In the genomic region with DNA sequence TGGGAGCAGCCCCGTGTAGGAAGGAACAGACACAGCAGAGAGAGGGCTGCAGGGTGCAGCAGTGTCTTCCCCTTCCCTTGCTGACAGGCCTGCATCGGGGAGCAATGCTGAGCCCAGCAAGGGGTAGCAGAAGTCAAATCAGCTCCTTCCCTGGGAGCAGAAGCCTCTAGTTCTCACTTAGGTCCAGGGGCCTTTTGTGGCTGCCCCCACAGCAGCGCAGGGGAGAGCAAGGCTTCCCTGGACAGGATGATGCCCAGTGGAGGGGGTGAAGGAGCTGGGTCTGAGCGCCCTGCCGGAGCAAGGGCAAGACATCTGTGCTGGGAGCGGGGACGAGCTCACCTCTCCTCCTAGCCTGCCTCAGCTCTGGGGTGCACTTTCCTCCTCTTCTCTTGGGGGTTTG, we compare ENCODE assay signal across 2 cellular contexts.
TF ChIP-seq lines count a peak whose summit lies in the region.

No MANE protein-coding gene starts in this region.

TF ChIP-seq in liver, 16 proteins besides CTCF, POLR2A, EP300 and RAD21:
- TF ChIP-seq, protein P1, sequence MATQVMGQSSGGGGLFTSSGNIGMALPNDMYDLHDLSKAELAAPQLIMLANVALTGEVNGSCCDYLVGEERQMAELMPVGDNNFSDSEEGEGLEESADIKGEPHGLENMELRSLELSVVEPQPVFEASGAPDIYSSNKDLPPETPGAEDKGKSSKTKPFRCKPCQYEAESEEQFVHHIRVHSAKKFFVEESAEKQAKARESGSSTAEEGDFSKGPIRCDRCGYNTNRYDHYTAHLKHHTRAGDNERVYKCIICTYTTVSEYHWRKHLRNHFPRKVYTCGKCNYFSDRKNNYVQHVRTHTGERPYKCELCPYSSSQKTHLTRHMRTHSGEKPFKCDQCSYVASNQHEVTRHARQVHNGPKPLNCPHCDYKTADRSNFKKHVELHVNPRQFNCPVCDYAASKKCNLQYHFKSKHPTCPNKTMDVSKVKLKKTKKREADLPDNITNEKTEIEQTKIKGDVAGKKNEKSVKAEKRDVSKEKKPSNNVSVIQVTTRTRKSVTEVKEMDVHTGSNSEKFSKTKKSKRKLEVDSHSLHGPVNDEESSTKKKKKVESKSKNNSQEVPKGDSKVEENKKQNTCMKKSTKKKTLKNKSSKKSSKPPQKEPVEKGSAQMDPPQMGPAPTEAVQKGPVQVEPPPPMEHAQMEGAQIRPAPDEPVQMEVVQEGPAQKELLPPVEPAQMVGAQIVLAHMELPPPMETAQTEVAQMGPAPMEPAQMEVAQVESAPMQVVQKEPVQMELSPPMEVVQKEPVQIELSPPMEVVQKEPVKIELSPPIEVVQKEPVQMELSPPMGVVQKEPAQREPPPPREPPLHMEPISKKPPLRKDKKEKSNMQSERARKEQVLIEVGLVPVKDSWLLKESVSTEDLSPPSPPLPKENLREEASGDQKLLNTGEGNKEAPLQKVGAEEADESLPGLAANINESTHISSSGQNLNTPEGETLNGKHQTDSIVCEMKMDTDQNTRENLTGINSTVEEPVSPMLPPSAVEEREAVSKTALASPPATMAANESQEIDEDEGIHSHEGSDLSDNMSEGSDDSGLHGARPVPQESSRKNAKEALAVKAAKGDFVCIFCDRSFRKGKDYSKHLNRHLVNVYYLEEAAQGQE (IDR thresholded peaks at IDR 0.05), result no peak
- TF ChIP-seq HNF4G (IDR thresholded peaks at IDR 0.05) (no peak), YY1 (IDR thresholded peaks at IDR 0.05) (no peak), HNF4A (conservative IDR thresholded peaks at IDR 0.05) (no peak), FOXA1 (IDR thresholded peaks at IDR 0.05) (no peak), RXRA (IDR thresholded peaks at IDR 0.05) (no peak), FOXA2 (IDR thresholded peaks at IDR 0.05) (no peak), JUND (IDR thresholded peaks at IDR 0.05) (no peak), TAF1 (conservative IDR thresholded peaks at IDR 0.05) (no peak)
- TF ChIP-seq, protein P2, sequence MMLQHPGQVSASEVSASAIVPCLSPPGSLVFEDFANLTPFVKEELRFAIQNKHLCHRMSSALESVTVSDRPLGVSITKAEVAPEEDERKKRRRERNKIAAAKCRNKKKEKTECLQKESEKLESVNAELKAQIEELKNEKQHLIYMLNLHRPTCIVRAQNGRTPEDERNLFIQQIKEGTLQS (IDR thresholded peaks at IDR 0.05), result no peak
- TF ChIP-seq, protein P3, sequence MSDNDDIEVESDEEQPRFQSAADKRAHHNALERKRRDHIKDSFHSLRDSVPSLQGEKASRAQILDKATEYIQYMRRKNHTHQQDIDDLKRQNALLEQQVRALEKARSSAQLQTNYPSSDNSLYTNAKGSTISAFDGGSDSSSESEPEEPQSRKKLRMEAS (IDR thresholded peaks at IDR 0.05), result no peak

TF ChIP-seq in HepG2, 621 proteins besides CTCF, POLR2A, EP300 and RAD21:
- no peak for TF ChIP-seq TBP (CRISPR knock-in tag; IDR thresholded peaks at IDR 0.05)
- TF ChIP-seq XBP1 (CRISPR knock-in tag; IDR thresholded peaks at IDR 0.05), result no peak
- no peak for TF ChIP-seq GATAD1 (CRISPR knock-in tag; IDR thresholded peaks at IDR 0.05)
- no peak for TF ChIP-seq CBX1 (IDR thresholded peaks at IDR 0.05; ENCODE audit: low read depth)
- TF ChIP-seq, protein P4, sequence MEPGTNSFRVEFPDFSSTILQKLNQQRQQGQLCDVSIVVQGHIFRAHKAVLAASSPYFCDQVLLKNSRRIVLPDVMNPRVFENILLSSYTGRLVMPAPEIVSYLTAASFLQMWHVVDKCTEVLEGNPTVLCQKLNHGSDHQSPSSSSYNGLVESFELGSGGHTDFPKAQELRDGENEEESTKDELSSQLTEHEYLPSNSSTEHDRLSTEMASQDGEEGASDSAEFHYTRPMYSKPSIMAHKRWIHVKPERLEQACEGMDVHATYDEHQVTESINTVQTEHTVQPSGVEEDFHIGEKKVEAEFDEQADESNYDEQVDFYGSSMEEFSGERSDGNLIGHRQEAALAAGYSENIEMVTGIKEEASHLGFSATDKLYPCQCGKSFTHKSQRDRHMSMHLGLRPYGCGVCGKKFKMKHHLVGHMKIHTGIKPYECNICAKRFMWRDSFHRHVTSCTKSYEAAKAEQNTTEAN (CRISPR knock-in tag; conservative IDR thresholded peaks at IDR 0.05), result no peak
- TF ChIP-seq, protein P5, sequence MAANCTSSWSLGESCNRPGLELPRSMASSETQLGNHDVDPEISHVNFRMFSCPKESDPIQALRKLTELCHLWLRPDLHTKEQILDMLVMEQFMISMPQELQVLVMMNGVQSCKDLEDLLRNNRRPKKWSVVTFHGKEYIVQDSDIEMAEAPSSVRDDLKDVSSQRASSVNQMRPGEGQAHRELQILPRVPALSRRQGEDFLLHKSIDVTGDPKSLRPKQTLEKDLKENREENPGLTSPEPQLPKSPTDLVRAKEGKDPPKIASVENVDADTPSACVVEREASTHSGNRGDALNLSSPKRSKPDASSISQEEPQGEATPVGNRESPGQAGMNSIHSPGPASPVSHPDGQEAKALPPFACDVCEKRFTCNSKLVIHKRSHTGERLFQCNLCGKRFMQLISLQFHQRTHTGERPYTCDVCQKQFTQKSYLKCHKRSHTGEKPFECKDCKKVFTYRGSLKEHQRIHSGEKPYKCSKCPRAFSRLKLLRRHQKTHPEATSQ (CRISPR knock-in tag; IDR thresholded peaks at IDR 0.05; ENCODE audit: borderline replicate concordance), result no peak
- no peak for TF ChIP-seq ZNF205 (CRISPR knock-in tag; IDR thresholded peaks at IDR 0.05)
- TF ChIP-seq, protein P6, sequence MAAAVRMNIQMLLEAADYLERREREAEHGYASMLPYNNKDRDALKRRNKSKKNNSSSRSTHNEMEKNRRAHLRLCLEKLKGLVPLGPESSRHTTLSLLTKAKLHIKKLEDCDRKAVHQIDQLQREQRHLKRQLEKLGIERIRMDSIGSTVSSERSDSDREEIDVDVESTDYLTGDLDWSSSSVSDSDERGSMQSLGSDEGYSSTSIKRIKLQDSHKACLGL (CRISPR knock-in tag; IDR thresholded peaks at IDR 0.05), result no peak
